In genomic region chr4:159252491-159252890, GRCh38 we compare ENCODE assay signal across 23 cellular contexts.
DNase-seq lines count a peak whose midpoint lies in the region; ATAC-seq and TF ChIP-seq lines count a peak whose summit lies in the region.
"Had no signal": no experiment of that assay in that cellular context is flagged by ENCODE, and none has a peak within 500 bp of the region (broad histone marks: within the 10 kb centered on the region; RNA-seq: fewer than 3 reads in every experiment).

No MANE protein-coding gene starts in this region.

- H3K27ac Mint-ChIP-seq in natural killer cell: peak overlapping the region; percentile 41 to 83
- H3K27ac Mint-ChIP-seq in effector memory CD8-positive, alpha-beta T cell: no peak overlapping the region
- H3K27ac Mint-ChIP-seq: activated CD4-positive, alpha-beta T cell treated with anti-CD3 and anti-CD28 coated beads for 36 hours; stimulated activated naive B cell treated with anti-CD40 and anti-IgM and Interleukin-4, amounts not matched to agents 10 μg/mL and 1 μg/mL and 100 μg/mL, for 72 hours had no signal

- peak; percentile 54 to 81 (median 64) for ATAC-seq in natural killer cell
- no peak for ATAC-seq in GM21529 (IDR thresholded peaks at IDR 0.05; ENCODE audit: unreplicated experiment)
- no peak for ATAC-seq in effector memory CD8-positive, alpha-beta T cell (replicated peaks)
- ATAC-seq: A549; activated CD4-positive, alpha-beta T cell treated with anti-CD3 and anti-CD28 coated beads for 36 hours; PC-3; SK-N-SH treated with all-trans-retinoic acid at 6 μM for 48 hours; stimulated activated naive B cell treated with anti-CD40 and anti-IgM and Interleukin-4, amounts not matched to agents 10 μg/mL and 1 μg/mL and 100 μg/mL, for 72 hours had no signal

- no peak overlapping the region for H3K4me3 ChIP-seq in cardiac muscle cell
- H3K4me3 ChIP-seq: A549, coronary artery, upper lobe of left lung had no signal

- no peaks in the 10 kb centered on the region for H3K9me3 Mint-ChIP-seq in natural killer cell
- no peaks in the 10 kb centered on the region for H3K9me3 Mint-ChIP-seq in effector memory CD8-positive, alpha-beta T cell

- H3K27me3 Mint-ChIP-seq in natural killer cell (ENCODE audit: low read depth in 2 of 2): no peaks in the 10 kb centered on the region
- H3K27me3 Mint-ChIP-seq in effector memory CD8-positive, alpha-beta T cell: no peaks in the 10 kb centered on the region
- H3K27me3 Mint-ChIP-seq: activated CD4-positive, alpha-beta T cell treated with anti-CD3 and anti-CD28 coated beads for 36 hours; stimulated activated naive B cell treated with anti-CD40 and anti-IgM and Interleukin-4, amounts not matched to agents 10 μg/mL and 1 μg/mL and 100 μg/mL, for 72 hours had no signal

- H3K4me1 Mint-ChIP-seq in natural killer cell: peaks cover 15 to 23% of the 10 kb centered on the region in 2 donors
- peaks cover 6 to 11% of the 10 kb centered on the region in 2 donors for H3K4me1 Mint-ChIP-seq in effector memory CD8-positive, alpha-beta T cell (ENCODE audit: low read depth in 2 of 2)

- H3K27ac ChIP-seq in angular gyrus (ENCODE audit: low read depth, low read length): peak overlapping the region; percentile 2
- H3K27ac ChIP-seq in cardiac muscle cell: peak overlapping the region; percentile 63
- H3K27ac ChIP-seq: A549, C4-2B, coronary artery had no signal

- no peaks in the 10 kb centered on the region for H3K9me3 ChIP-seq in cardiac muscle cell (ENCODE audit: low read depth)
- H3K9me3 ChIP-seq: A549 had no signal

- CTCF ChIA-PET in GM10248 (lab: Yijun Ruan, JAX): interaction anchor here (1.0 to 1.7 kb wide), 2 partner anchors 15 to 50 kb away, joined by 3 to 6 read pairs; no protein-coding TSS in a partner anchor

- H3K36me3 ChIP-seq in cardiac muscle cell: no peaks in the 10 kb centered on the region

- H3K4me1 ChIP-seq in cardiac muscle cell (ENCODE audit: low read depth): peaks cover 22% of the 10 kb centered on the region

- no peak overlapping the region for H3K4me3 Mint-ChIP-seq in natural killer cell
- H3K4me3 Mint-ChIP-seq in effector memory CD8-positive, alpha-beta T cell: no peak overlapping the region
- H3K4me3 Mint-ChIP-seq: activated CD4-positive, alpha-beta T cell treated with anti-CD3 and anti-CD28 coated beads for 36 hours; stimulated activated naive B cell treated with anti-CD40 and anti-IgM and Interleukin-4, amounts not matched to agents 10 μg/mL and 1 μg/mL and 100 μg/mL, for 72 hours had no signal

- no peaks in the 10 kb centered on the region for H3K36me3 Mint-ChIP-seq in natural killer cell
- H3K36me3 Mint-ChIP-seq in effector memory CD8-positive, alpha-beta T cell (ENCODE audit: insufficient read depth): no peaks in the 10 kb centered on the region

- intact Hi-C loops in natural killer cell (cut with micrococcal nuclease): no loop called here

- DNase-seq in Ammon's horn (ENCODE audit: low spot score): peak; percentile 36
- peak; percentile 62 to 68 for DNase-seq in cardiac muscle cell (ENCODE audit: low read depth in 1 of 2, low spot score in 1 of 2)
- DNase-seq in natural killer cell: no peak
- DNase-seq in kidney glomerular epithelial cell (lab: John Stamatoyannopoulos, UW): no peak
- DNase-seq in GM10248 (ENCODE audit: extremely low spot score): no peak
- no peak for DNase-seq in effector memory CD8-positive, alpha-beta T cell
- DNase-seq: activated CD4-positive, alpha-beta T cell treated with anti-CD3 and anti-CD28 coated beads for 36 hours; activated CD8-positive, alpha-beta memory T cell treated with anti-CD3 and anti-CD28 coated beads, Interleukin-2, amount 50 U/mL, for 4 hours; activated gamma-delta T cell treated with Interleukin-2 at 50 U/mL for 16 hours; DMS79; midbrain; NCI-H146; NCI-H82; PC-3; stimulated activated naive B cell treated with anti-CD40 and anti-IgM and Interleukin-4, amounts not matched to agents 10 μg/mL and 1 μg/mL and 100 μg/mL, for 72 hours; T-helper 9 cell; upper lobe of left lung had no signal

- POLR2A ChIA-PET in GM10248 (lab: Yijun Ruan, JAX): no interaction called here

- TF ChIP-seq CTCF in cardiac muscle cell (IDR thresholded peaks at IDR 0.05; ENCODE audit: low read depth, low read length) (no peak), natural killer cell (IDR thresholded peaks at IDR 0.05) (no peak), GM10248 (IDR thresholded peaks at IDR 0.05; ENCODE audit: control extremely low read depth, extremely low read depth, low read depth, missing control alignments) (no peak)

- no peaks in the 10 kb centered on the region for H3K27me3 ChIP-seq in cardiac muscle cell
- H3K27me3 ChIP-seq: upper lobe of left lung had no signal

Comparison
In these comparisons a context has a peak if more than half of its experiments do, and no peak if none do; other contexts are left out.
1. DNase-seq: peak in Ammon's horn (single experiment) and cardiac muscle cell (2 of 2); none in natural killer cell (single experiment), kidney glomerular epithelial cell (single experiment), GM10248 (single experiment) and effector memory CD8-positive, alpha-beta T cell (0 of 3).
2. ATAC-seq: peak in natural killer cell (3 of 3); none in GM21529 (single experiment) and effector memory CD8-positive, alpha-beta T cell (single experiment).
3. H3K27ac Mint-ChIP-seq: peak in natural killer cell (2 of 2); none in effector memory CD8-positive, alpha-beta T cell (0 of 2).